8 cellular contexts compared by ENCODE assay signal in genomic region chr6:122472022-122472340, GRCh38. TPM values are rescaled to one million over a fixed set of nuclear protein-coding genes. Genes with fewer than 3 reads are reported as not detected.
DNase-seq lines count a peak whose midpoint lies in the region; ATAC-seq and TF ChIP-seq lines count a peak whose summit lies in the region.

No MANE protein-coding gene starts in this region.

- peak overlapping the region; percentile 69 for H3K9ac ChIP-seq in trophoblast cell (ENCODE audit: low read length)

- H2AK5ac ChIP-seq in trophoblast cell (ENCODE audit: low read length) = no peak overlapping the region

- H3K14ac ChIP-seq in trophoblast cell (ENCODE audit: low read length) = peak overlapping the region; percentile 47

- peak overlapping the region; percentile 39 for H4K12ac ChIP-seq in trophoblast cell (ENCODE audit: low read depth, low read length)

- no peak overlapping the region for H3K23ac ChIP-seq in trophoblast cell (ENCODE audit: low read length)

- H3K9me3 ChIP-seq in SJCRH30 (replicated peaks) = no peaks in the 10 kb centered on the region
- no peaks in the 10 kb centered on the region for H3K9me3 ChIP-seq in trophoblast cell (ENCODE audit: insufficient read depth, low read depth, low read length)

- H3K4me3 ChIP-seq in SJCRH30 (peak overlapping the region; percentile 84), fibroblast of mammary gland (ENCODE audit: control insufficient read depth, low read depth, low read length) (peak overlapping the region; percentile 86), trophoblast cell (ENCODE audit: low read depth, low read length) (peak overlapping the region; percentile 64)

- H2BK120ac ChIP-seq in trophoblast cell (ENCODE audit: insufficient read depth, low read length, poor library complexity) = no peak overlapping the region

- H3K4me1 ChIP-seq in SJCRH30 = no peaks in the 10 kb centered on the region
- H3K4me1 ChIP-seq in trophoblast cell (ENCODE audit: control insufficient read depth in 1 of 2, insufficient read depth in 2 of 2, low read length in 2 of 2) = peaks cover 0 to 3% of the 10 kb centered on the region in 2 experiments

- H3K27me3 ChIP-seq in SJCRH30 = no peaks in the 10 kb centered on the region
- no peaks in the 10 kb centered on the region for H3K27me3 ChIP-seq in trophoblast cell (ENCODE audit: insufficient read depth, low read length)

- peak overlapping the region; percentile 4 for H3K4ac ChIP-seq in trophoblast cell (ENCODE audit: low read depth, low read length)

- no peak overlapping the region for H2BK5ac ChIP-seq in trophoblast cell (ENCODE audit: low read depth, low read length, poor library complexity)

- DNase-seq in SJCRH30 (no peak), fibroblast of mammary gland (ENCODE audit: low read depth) (no peak), trophoblast cell (no peak), NCI-H82 treated with DMSO at 0.1 percent for 48 hours (lab: John Stamatoyannopoulos, UW; ENCODE audit: unreplicated experiment) (no peak), NCI-H146 (lab: John Stamatoyannopoulos, UW) (no peak), epidermal melanocyte (ENCODE audit: insufficient read length, low spot score) (no peak)

- H3K36me3 ChIP-seq in SJCRH30 (no peaks in the 10 kb centered on the region), trophoblast cell (ENCODE audit: control insufficient read depth in 1 of 2, insufficient read depth in 2 of 2, low read length in 2 of 2) (peaks cover 0 to 2% of the 10 kb centered on the region in 2 experiments)

- H3K18ac ChIP-seq in trophoblast cell (ENCODE audit: low read length) = peak overlapping the region; percentile 13

- H4K8ac ChIP-seq in trophoblast cell (ENCODE audit: low read depth, low read length) = peak overlapping the region; percentile 64

- TF ChIP-seq CTCF in fibroblast of mammary gland (conservative IDR thresholded peaks at IDR 0.05; ENCODE audit: control insufficient read depth, insufficient read depth, low read depth, low read length) = no peak

- H3K4me2 ChIP-seq in trophoblast cell (ENCODE audit: low read length) = peak overlapping the region; percentile 72

- H3K27ac ChIP-seq in SJCRH30 (peak overlapping the region; percentile 86), trophoblast cell (ENCODE audit: low read depth, low read length) (no peak overlapping the region)

- H4K91ac ChIP-seq in trophoblast cell (ENCODE audit: low read depth, low read length) = peak overlapping the region; percentile 11

- peak overlapping the region; percentile 61 for H2AFZ ChIP-seq in trophoblast cell (ENCODE audit: insufficient read depth, low read length, poor library complexity)

- peaks cover 10% of the 10 kb centered on the region for H3K79me2 ChIP-seq in trophoblast cell (ENCODE audit: control insufficient read depth, insufficient read depth, low read length, poor library complexity)

- no peak overlapping the region for H2BK12ac ChIP-seq in trophoblast cell (ENCODE audit: low read length)

- ATAC-seq in GM19025 (IDR thresholded peaks at IDR 0.05; ENCODE audit: low read depth, unreplicated experiment) (peak; percentile 41), HG02884 (IDR thresholded peaks at IDR 0.05; ENCODE audit: unreplicated experiment) (peak; percentile 43)

- H3K79me1 ChIP-seq in trophoblast cell (ENCODE audit: low read length) = peaks cover 8% of the 10 kb centered on the region

- WGBS in trophoblast cell (ENCODE audit: extremely low coverage, insufficient coverage, insufficient read length) = no CpG with 5 or more reads among the region's 8 CpGs

RNA-seq across cellular contexts. Expression of gene SERINC1, which starts 0.4 kb away (rescaled TPM):
- 76.7 and 79.5 TPM in 2 replicates for total RNA-seq in SJCRH30 (2014; rRNA removed; shearing (Covaris generic))
- polyA plus RNA-seq in trophoblast cell (2013) = 82.6 and 84.7 TPM in 2 replicates
